ENCODE assay signal across 19 cellular contexts in the genomic region with DNA sequence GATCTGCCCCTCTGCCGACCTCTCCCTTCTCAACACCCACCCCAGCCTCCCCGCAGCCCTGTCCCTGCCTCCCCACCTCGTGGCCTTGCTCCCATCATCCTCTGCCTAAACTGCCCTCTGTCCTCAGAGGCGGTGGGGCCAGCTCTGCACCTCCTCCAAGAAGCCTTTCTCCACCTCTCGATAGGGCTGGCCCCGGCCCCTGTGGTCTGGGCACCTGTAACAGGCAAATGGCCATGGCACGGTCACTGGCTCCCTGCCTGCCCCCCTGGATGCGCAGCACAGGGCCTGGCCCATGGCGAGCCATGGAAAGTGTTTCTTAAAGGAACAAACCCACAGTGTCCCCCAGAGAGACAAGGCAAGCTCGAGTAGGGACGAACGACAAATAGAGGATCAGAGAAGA. TPM values are rescaled to one million over a fixed set of nuclear protein-coding genes. Genes with fewer than 3 reads are reported as not detected.
DNase-seq lines count a peak whose midpoint lies in the region; ATAC-seq, FAIRE-seq and TF ChIP-seq lines count a peak whose summit lies in the region.
"Had no signal": no experiment of that assay in that cellular context is flagged by ENCODE, and none has a peak within 500 bp of the region (broad histone marks: within the 10 kb centered on the region; RNA-seq: fewer than 3 reads in every experiment).

No MANE protein-coding gene starts in this region.

- POLR2A ChIA-PET in activated CD4-positive, alpha-beta memory T cell treated with anti-CD3 and anti-CD28 coated beads, Interleukin-2, amount 10 ng/mL, durations not matched to agents 7 days and 5 days (lab: Charles Lee) = no interaction called here
- POLR2A ChIA-PET in activated CD4-positive, alpha-beta memory T cell treated with anti-CD3 and anti-CD28 coated beads for 36 hours (lab: Charles Lee) = no interaction called here
- POLR2A ChIA-PET in activated B cell treated with CpG ODN at 0.5 μM for 24 hours (lab: Charles Lee) = interaction anchor here (1.1 to 1.7 kb wide), 2 partner anchors 14 to 51 kb away, joined by 3 to 4 read pairs; partner anchors contain the start of gene IWS1

- no peak for TF ChIP-seq CTCF in activated B cell treated with CpG ODN at 0.5 μM for 24 hours (IDR thresholded peaks at IDR 0.05)
- TF ChIP-seq CTCF in type B pancreatic cell (conservative IDR thresholded peaks at IDR 0.05) = no peak

- peak; percentile 1 for DNase-seq in activated CD4-positive, alpha-beta memory T cell treated with anti-CD3 and anti-CD28 coated beads, Interleukin-2, amount 10 ng/mL, durations not matched to agents 7 days and 5 days
- no peak for DNase-seq in activated CD4-positive, alpha-beta memory T cell treated with anti-CD3 and anti-CD28 coated beads for 36 hours
- DNase-seq in activated B cell treated with CpG ODN at 0.5 μM for 24 hours (no peak), naive B cell (no peak), type B pancreatic cell (ENCODE audit: extremely low spot score, unreplicated experiment) (peak; percentile 58), KBM-7 (no peak), GM19239 (ENCODE audit: insufficient read length, low spot score) (no peak), AML-193 (lab: John Stamatoyannopoulos, UW) (no peak)
- DNase-seq: activated CD4-positive, alpha-beta T cell treated with anti-CD3 and anti-CD28 coated beads for 4 hours; cerebellar nuclear complex; DMS53; GDM1; NCI-H1694; NCI-H526; nucleus accumbens; stimulated activated naive CD4-positive, alpha-beta T cell treated with Interleukin-2 at 50 U/mL for 16 hours had no signal

- in situ Hi-C loops in KBM-7 (cut with MboI; ENCODE audit: low pct_unique_long_range_greater_than_20kb, low sequenced_read_pairs) = no loop called here

- peaks cover 31% of the 10 kb centered on the region for H3K27me3 Mint-ChIP-seq in activated CD4-positive, alpha-beta memory T cell treated with anti-CD3 and anti-CD28 coated beads, Interleukin-2, amount 10 ng/mL, durations not matched to agents 7 days and 5 days
- peaks cover 5% of the 10 kb centered on the region for H3K27me3 Mint-ChIP-seq in activated CD4-positive, alpha-beta memory T cell treated with anti-CD3 and anti-CD28 coated beads for 36 hours
- H3K27me3 Mint-ChIP-seq in activated B cell treated with CpG ODN at 0.5 μM for 24 hours (no peaks in the 10 kb centered on the region), naive B cell (no peaks in the 10 kb centered on the region), type B pancreatic cell (peaks cover 9% of the 10 kb centered on the region)

- no peak overlapping the region for H3K27ac Mint-ChIP-seq in activated CD4-positive, alpha-beta memory T cell treated with anti-CD3 and anti-CD28 coated beads, Interleukin-2, amount 10 ng/mL, durations not matched to agents 7 days and 5 days
- no peak overlapping the region for H3K27ac Mint-ChIP-seq in activated CD4-positive, alpha-beta memory T cell treated with anti-CD3 and anti-CD28 coated beads for 36 hours
- no peak overlapping the region for H3K27ac Mint-ChIP-seq in activated B cell treated with CpG ODN at 0.5 μM for 24 hours
- H3K27ac Mint-ChIP-seq in naive B cell = peak overlapping the region; percentile 90 to 99 (median 94)
- no peak overlapping the region for H3K27ac Mint-ChIP-seq in type B pancreatic cell

- H3K36me3 Mint-ChIP-seq in activated CD4-positive, alpha-beta memory T cell treated with anti-CD3 and anti-CD28 coated beads, Interleukin-2, amount 10 ng/mL, durations not matched to agents 7 days and 5 days (ENCODE audit: low read depth) = no peaks in the 10 kb centered on the region
- no peaks in the 10 kb centered on the region for H3K36me3 Mint-ChIP-seq in activated CD4-positive, alpha-beta memory T cell treated with anti-CD3 and anti-CD28 coated beads for 36 hours
- no peaks in the 10 kb centered on the region for H3K36me3 Mint-ChIP-seq in activated B cell treated with CpG ODN at 0.5 μM for 24 hours (ENCODE audit: low read depth)
- no peaks in the 10 kb centered on the region for H3K36me3 Mint-ChIP-seq in naive B cell
- no peaks in the 10 kb centered on the region for H3K36me3 Mint-ChIP-seq in type B pancreatic cell

- no peak for ATAC-seq in activated B cell treated with CpG ODN at 0.5 μM for 24 hours (ENCODE audit: low read depth)
- no peak for ATAC-seq in naive B cell (ENCODE audit: low read depth in 2 of 2)
- ATAC-seq: Panc1 had no signal

- no peak for FAIRE-seq in GM19239 (lab: Jason Lieb, UNC)
- FAIRE-seq: H1, TTC549 had no signal

- no peak overlapping the region for H3K4me3 Mint-ChIP-seq in activated CD4-positive, alpha-beta memory T cell treated with anti-CD3 and anti-CD28 coated beads, Interleukin-2, amount 10 ng/mL, durations not matched to agents 7 days and 5 days
- H3K4me3 Mint-ChIP-seq in activated CD4-positive, alpha-beta memory T cell treated with anti-CD3 and anti-CD28 coated beads for 36 hours = no peak overlapping the region
- H3K4me3 Mint-ChIP-seq in activated B cell treated with CpG ODN at 0.5 μM for 24 hours = peak overlapping the region; percentile 72
- H3K4me3 Mint-ChIP-seq in naive B cell = peak overlapping the region; percentile 20 to 92 (median 82)
- no peak overlapping the region for H3K4me3 Mint-ChIP-seq in type B pancreatic cell

- CTCF ChIA-PET in activated CD4-positive, alpha-beta memory T cell treated with anti-CD3 and anti-CD28 coated beads, Interleukin-2, amount 10 ng/mL, durations not matched to agents 7 days and 5 days (lab: Charles Lee) = no interaction called here
- CTCF ChIA-PET in activated CD4-positive, alpha-beta memory T cell treated with anti-CD3 and anti-CD28 coated beads for 36 hours (lab: Charles Lee) = interaction anchor here (1.9 kb wide), 1 partner anchor 14 kb away, joined by 6 read pairs; no protein-coding TSS in a partner anchor
- CTCF ChIA-PET in activated B cell treated with CpG ODN at 0.5 μM for 24 hours (lab: Charles Lee) = interaction anchor here (1.4 kb wide), 1 partner anchor 14 kb away, joined by 10 read pairs; no protein-coding TSS in a partner anchor

- intact Hi-C loops in activated CD4-positive, alpha-beta memory T cell treated with anti-CD3 and anti-CD28 coated beads for 36 hours (cut with micrococcal nuclease) = no loop called here
- intact Hi-C loops in activated B cell treated with CpG ODN at 0.5 μM for 24 hours (cut with micrococcal nuclease) = loop anchor here (5.0 kb wide), 1 partner anchor 125 kb away; the partner anchor contains the start of gene SFT2D3

- peaks cover 3% of the 10 kb centered on the region for H3K4me1 Mint-ChIP-seq in activated CD4-positive, alpha-beta memory T cell treated with anti-CD3 and anti-CD28 coated beads, Interleukin-2, amount 10 ng/mL, durations not matched to agents 7 days and 5 days
- no peaks in the 10 kb centered on the region for H3K4me1 Mint-ChIP-seq in activated CD4-positive, alpha-beta memory T cell treated with anti-CD3 and anti-CD28 coated beads for 36 hours (ENCODE audit: low read depth)
- H3K4me1 Mint-ChIP-seq in activated B cell treated with CpG ODN at 0.5 μM for 24 hours (peaks cover 64% of the 10 kb centered on the region), naive B cell (peaks cover 50 to 71% (median 66%) of the 10 kb centered on the region in 3 donors), type B pancreatic cell (ENCODE audit: unreplicated experiment) (no peaks in the 10 kb centered on the region)

- no peaks in the 10 kb centered on the region for H3K9me3 Mint-ChIP-seq in activated CD4-positive, alpha-beta memory T cell treated with anti-CD3 and anti-CD28 coated beads, Interleukin-2, amount 10 ng/mL, durations not matched to agents 7 days and 5 days
- no peaks in the 10 kb centered on the region for H3K9me3 Mint-ChIP-seq in activated CD4-positive, alpha-beta memory T cell treated with anti-CD3 and anti-CD28 coated beads for 36 hours
- no peaks in the 10 kb centered on the region for H3K9me3 Mint-ChIP-seq in activated B cell treated with CpG ODN at 0.5 μM for 24 hours
- no peaks in the 10 kb centered on the region for H3K9me3 Mint-ChIP-seq in naive B cell
- H3K9me3 Mint-ChIP-seq in type B pancreatic cell = no peaks in the 10 kb centered on the region

RNA-seq across cellular contexts. Expression of gene MYO7B, which starts 42.0 kb away (rescaled TPM):
- under 1 TPM; 0.13 to 0.18 TPM for total RNA-seq in activated CD4-positive, alpha-beta memory T cell treated with anti-CD3 and anti-CD28 coated beads, Interleukin-2, amount 10 ng/mL, durations not matched to agents 7 days and 5 days
- total RNA-seq in activated CD4-positive, alpha-beta memory T cell treated with anti-CD3 and anti-CD28 coated beads for 36 hours = under 1 TPM; 0.14 to 0.58 TPM
- 3.0 and 3.4 TPM in 2 replicates for total RNA-seq in activated B cell treated with CpG ODN at 0.5 μM for 24 hours
- polyA plus RNA-seq in naive B cell (ENCODE audit: low read depth in 6 of 6) = 10 to 100 TPM in 3 of 6 donors, 1 to 10 TPM in 3; 1.7 to 44.3 (median 12.0) TPM
- total RNA-seq in type B pancreatic cell (ENCODE audit: low replicate concordance) = 1.7 and 5.0 TPM in 2 replicates
- total RNA-seq: H1 had no signal
- polyA plus RNA-seq: H1 had no signal

RNA-seq across cellular contexts. Expression of gene IWS1, which starts 51.2 kb away (rescaled TPM):
- total RNA-seq in activated CD4-positive, alpha-beta memory T cell treated with anti-CD3 and anti-CD28 coated beads, Interleukin-2, amount 10 ng/mL, durations not matched to agents 7 days and 5 days = 10 to 100 TPM; 40.8 to 43.3 TPM
- 10 to 100 TPM; 57.0 to 57.1 TPM for total RNA-seq in activated CD4-positive, alpha-beta memory T cell treated with anti-CD3 and anti-CD28 coated beads for 36 hours
- total RNA-seq in activated B cell treated with CpG ODN at 0.5 μM for 24 hours (45.6 and 49.3 TPM in 2 replicates), type B pancreatic cell (ENCODE audit: low replicate concordance) (45.3 and 46.1 TPM in 2 replicates)
- 10 to 100 TPM in 5 of 6 donors, 1 to 10 TPM in 1; 5.3 to 43.9 (median 19.1) TPM for polyA plus RNA-seq in naive B cell (ENCODE audit: low read depth in 6 of 6)

Comparison
In these comparisons a context has a peak if more than half of its experiments do, and no peak if none do; other contexts are left out.
1. DNase-seq: peak in activated CD4-positive, alpha-beta memory T cell treated with anti-CD3 and anti-CD28 coated beads, Interleukin-2, amount 10 ng/mL, durations not matched to agents 7 days and 5 days (single experiment) and type B pancreatic cell (single experiment); none in activated CD4-positive, alpha-beta memory T cell treated with anti-CD3 and anti-CD28 coated beads for 36 hours (single experiment), activated B cell treated with CpG ODN at 0.5 μM for 24 hours (single experiment), naive B cell (single experiment), KBM-7 (single experiment), GM19239 (single experiment) and AML-193 (0 of 2).
2. H3K27ac Mint-ChIP-seq: peak in naive B cell (6 of 6); none in activated CD4-positive, alpha-beta memory T cell treated with anti-CD3 and anti-CD28 coated beads, Interleukin-2, amount 10 ng/mL, durations not matched to agents 7 days and 5 days (single experiment), activated CD4-positive, alpha-beta memory T cell treated with anti-CD3 and anti-CD28 coated beads for 36 hours (single experiment), activated B cell treated with CpG ODN at 0.5 μM for 24 hours (single experiment) and type B pancreatic cell (single experiment).
3. H3K4me3 Mint-ChIP-seq: peak in activated B cell treated with CpG ODN at 0.5 μM for 24 hours (single experiment) and naive B cell (8 of 8); none in activated CD4-positive, alpha-beta memory T cell treated with anti-CD3 and anti-CD28 coated beads, Interleukin-2, amount 10 ng/mL, durations not matched to agents 7 days and 5 days (single experiment), activated CD4-positive, alpha-beta memory T cell treated with anti-CD3 and anti-CD28 coated beads for 36 hours (single experiment) and type B pancreatic cell (single experiment).